In the genomic region with DNA sequence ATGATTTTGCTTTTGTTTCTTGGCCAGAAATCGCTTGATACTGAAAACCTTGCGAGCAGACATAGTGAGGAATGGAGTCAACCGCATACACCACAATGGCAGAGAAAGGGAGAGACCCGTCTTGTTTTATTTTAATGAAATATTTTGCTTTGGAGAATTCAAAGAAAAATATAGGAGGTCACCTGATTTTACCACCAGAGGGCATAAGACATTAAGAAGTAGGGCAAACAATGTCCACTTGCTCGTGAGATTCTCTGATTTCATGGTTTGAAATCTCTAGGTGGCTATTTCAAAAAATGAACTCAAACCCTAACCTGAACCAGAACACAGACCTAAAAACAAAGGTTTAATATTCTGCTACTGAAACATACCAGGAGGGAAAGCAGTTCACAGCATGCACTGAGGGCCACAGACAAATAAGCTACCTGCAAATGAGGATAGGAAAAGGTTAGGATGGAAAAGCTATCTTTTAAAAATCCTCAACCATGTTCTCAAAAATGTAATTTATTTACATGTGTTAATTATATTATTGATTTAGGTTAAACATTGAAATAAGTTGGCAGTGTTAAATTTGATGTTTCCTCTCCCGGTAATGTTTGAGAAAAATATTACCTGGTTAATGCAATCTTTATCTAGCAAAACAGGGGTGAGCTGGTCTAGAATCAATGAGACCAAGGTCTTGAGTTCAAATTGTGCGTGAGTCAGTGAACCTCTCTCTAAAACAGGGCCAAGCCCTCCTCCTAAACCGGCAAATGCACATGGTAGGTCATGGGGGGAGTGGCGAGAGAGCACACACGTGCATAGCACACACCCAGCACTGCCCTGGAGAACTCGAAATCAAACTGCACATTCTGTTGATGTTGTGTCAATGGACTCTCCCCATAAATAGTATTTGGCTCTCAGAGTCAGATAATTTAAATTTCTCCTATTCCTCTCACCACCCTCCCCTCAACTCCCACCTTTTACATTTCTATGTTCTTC, we compare ENCODE assay signal across 1 cellular context.
TF ChIP-seq lines count a peak whose summit lies in the region.

No MANE protein-coding gene starts in this region.

TF ChIP-seq in K562, 482 proteins besides CTCF, POLR2A, EP300 and RAD21 (continued from another document):
- no peak for TF ChIP-seq CHD7 (IDR thresholded peaks at IDR 0.05; ENCODE audit: low read depth, low read length)
TF ChIP-seq in K562: peak in this region for 1.
